In the genomic region with DNA sequence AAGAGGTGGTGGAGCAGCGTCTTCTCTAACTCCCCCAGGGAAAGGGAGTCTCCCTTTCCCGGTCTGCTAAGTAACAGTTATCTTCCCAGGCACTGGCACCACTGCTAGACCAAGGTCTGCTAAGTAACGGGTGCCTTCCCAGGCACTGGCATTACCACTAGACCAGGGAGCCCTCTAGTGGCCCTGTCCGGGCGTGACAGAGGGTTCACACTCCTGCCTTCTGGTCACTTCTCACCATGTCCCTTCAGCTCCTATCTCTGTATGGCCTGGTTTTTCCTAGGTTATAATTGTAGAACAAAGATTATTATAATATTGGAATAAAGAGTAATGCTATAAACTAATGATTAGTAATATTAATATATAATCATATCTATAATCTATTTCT, we compare ENCODE assay signal across 8 cellular contexts. TPM values are rescaled to one million over a fixed set of nuclear protein-coding genes. Genes with fewer than 3 reads are reported as not detected.
A peak's percentile ranks its signal among the peaks of the same experiment; 100 is the strongest.
DNase-seq lines count a peak whose midpoint lies in the region; ATAC-seq lines count a peak whose summit lies in the region.
"Not testable (repeated sequence)": the region's sequence is repeated elsewhere in the genome, so short reads cannot be mapped to it uniquely, and the experiment has no call there.

No MANE protein-coding gene starts in this region.

- peak overlapping the region; percentile 59 for H3K4me3 Mint-ChIP-seq in activated naive CD4-positive, alpha-beta T cell treated with anti-CD3 and anti-CD28 coated beads, Interleukin-2, amount 10 ng/mL, durations not matched to agents 7 days and 5 days

- H3K36me3 ChIP-seq in aorta (ENCODE audit: control insufficient read depth in 1 of 2, insufficient read depth in 2 of 2, low read length in 1 of 2): not testable (repeated sequence)

- 0 to 2% methylated on average over 3 of the region's 5 CpGs for WGBS in aorta, 2 donors

- intact Hi-C loops in Right ventricle myocardium inferior (cut with DNase I): loop anchor here (10.0 kb wide), 2 partner anchors 130 to 200 kb away; a partner anchor contains a TSS
- intact Hi-C loops in posterior vena cava (cut with DNase I); aorta (cut with DNase I): not testable (repeated sequence)

- CTCF ChIA-PET in activated naive CD4-positive, alpha-beta T cell treated with anti-CD3 and anti-CD28 coated beads, Interleukin-2, amount 10 ng/mL, durations not matched to agents 7 days and 5 days (lab: Charles Lee): interaction anchor here (0.6 to 2.9 kb wide), 4 partner anchors 156 to 212 kb away, joined by 3 to 13 read pairs (median 4); no protein-coding TSS in a partner anchor

- H3K4me1 ChIP-seq in aorta (ENCODE audit: control insufficient read depth in 1 of 2, insufficient read depth in 2 of 2, low read length in 2 of 2): not testable (repeated sequence)

- peak; percentile 35 for ATAC-seq in GM18498 (IDR thresholded peaks at IDR 0.05; ENCODE audit: unreplicated experiment)
- peak; percentile 29 for ATAC-seq in HG02763 (IDR thresholded peaks at IDR 0.05; ENCODE audit: unreplicated experiment)
- not testable (repeated sequence) for ATAC-seq in Right ventricle myocardium inferior; aorta (ENCODE audit: low FRiP score)

- not testable (repeated sequence) for H3K27ac ChIP-seq in aorta (ENCODE audit: low read depth in 1 of 2, low read length in 2 of 2)

- not testable (repeated sequence) for H3K27me3 Mint-ChIP-seq in activated naive CD4-positive, alpha-beta T cell treated with anti-CD3 and anti-CD28 coated beads, Interleukin-2, amount 10 ng/mL, durations not matched to agents 7 days and 5 days

- H3K27me3 ChIP-seq in aorta (ENCODE audit: control insufficient read depth in 1 of 2, insufficient read depth in 2 of 2, low read length in 1 of 2): not testable (repeated sequence)

- peaks cover 41% of the 10 kb centered on the region for H3K4me1 Mint-ChIP-seq in activated naive CD4-positive, alpha-beta T cell treated with anti-CD3 and anti-CD28 coated beads, Interleukin-2, amount 10 ng/mL, durations not matched to agents 7 days and 5 days

- DNase-seq in NCI-H1417 (lab: John Stamatoyannopoulos, UW) (peak; percentile 26 to 80 (median 61)), T follicular helper cell (ENCODE audit: low read depth) (peak; percentile 67), Right ventricle myocardium inferior (ENCODE audit: missing footprints) (peak; percentile 90), posterior vena cava (ENCODE audit: low spot score) (peak; percentile 92), aorta (peak; percentile 83 to 91)
- DNase-seq in activated naive CD4-positive, alpha-beta T cell treated with anti-CD3 and anti-CD28 coated beads, Interleukin-2, amount 10 ng/mL, durations not matched to agents 7 days and 5 days: peak; percentile 77

- H3K9me3 Mint-ChIP-seq in activated naive CD4-positive, alpha-beta T cell treated with anti-CD3 and anti-CD28 coated beads, Interleukin-2, amount 10 ng/mL, durations not matched to agents 7 days and 5 days: not testable (repeated sequence)

- H3K27ac Mint-ChIP-seq in activated naive CD4-positive, alpha-beta T cell treated with anti-CD3 and anti-CD28 coated beads, Interleukin-2, amount 10 ng/mL, durations not matched to agents 7 days and 5 days: peak overlapping the region; percentile 96

- not testable (repeated sequence) for H3K4me3 ChIP-seq in aorta (ENCODE audit: low read length in 2 of 2)

- H3K9me3 ChIP-seq in aorta (ENCODE audit: control insufficient read depth, low read length): not testable (repeated sequence)

- peaks cover 55% of the 10 kb centered on the region for H3K36me3 Mint-ChIP-seq in activated naive CD4-positive, alpha-beta T cell treated with anti-CD3 and anti-CD28 coated beads, Interleukin-2, amount 10 ng/mL, durations not matched to agents 7 days and 5 days

RNA-seq across cellular contexts. Expression of a gene that starts 12.6 kb away (rescaled TPM):
- total RNA-seq in Right ventricle myocardium inferior: 9.2 TPM
- total RNA-seq in posterior vena cava: 10 to 100 TPM; 17.7 to 32.5 TPM
- total RNA-seq in aorta: 10 to 100 TPM; 30.7 to 51.2 TPM
- 100 to 1,000 TPM in 1 of 2 donors, 10 to 100 TPM in 1; 13.9 to 186 TPM for polyA plus RNA-seq in aorta

RNA-seq across cellular contexts. Expression of a gene that starts 28.0 kb away (rescaled TPM):
- 3.8 TPM for total RNA-seq in Right ventricle myocardium inferior
- 10 to 100 TPM in 1 of 2 donors, 1 to 10 TPM in 1; 5.9 to 15.3 TPM for total RNA-seq in posterior vena cava
- total RNA-seq in aorta: 10 to 100 TPM; 11.2 to 21.5 TPM
- polyA plus RNA-seq in aorta: 10 to 100 TPM in 1 of 2 donors, 1 to 10 TPM in 1; 5.8 to 10.6 TPM

RNA-seq across cellular contexts. Expression of a gene that starts 37.8 kb away (rescaled TPM):
- total RNA-seq in Right ventricle myocardium inferior: not detected
- total RNA-seq in posterior vena cava: not detected
- not detected for total RNA-seq in aorta
- not detected for polyA plus RNA-seq in aorta
